10 cellular contexts compared by ENCODE assay signal in genomic region chr1:99304725-99305282, GRCh38.
"Had no signal": no experiment of that assay in that cellular context is flagged by ENCODE, and none has a peak within 500 bp of the region (broad histone marks: within the 10 kb centered on the region; RNA-seq: fewer than 3 reads in every experiment).

No MANE protein-coding gene starts in this region.

- H3K36me3 ChIP-seq: HAP-1 had no signal

- H3K4me3 ChIP-seq: GM23248, GM23338, HAP-1 had no signal

- FAIRE-seq: H1, H54 had no signal

- H3K27ac ChIP-seq: GM23248 had no signal

- H3K4me2 ChIP-seq: GM23338 had no signal

- DNase-seq: GOT3, H7, H9, HFFc6 had no signal

- H2AFZ ChIP-seq: GM23248, GM23338 had no signal

- H3K9me3 ChIP-seq: HAP-1 had no signal

- ATAC-seq: GM23338, HCT116 had no signal

- H3K9ac ChIP-seq: GM23248 had no signal

- H3K4me1 ChIP-seq: HAP-1 had no signal
